10 cellular contexts compared by ENCODE assay signal in genomic region chr11:109241988-109242387, GRCh38.
"Had no signal": no experiment of that assay in that cellular context is flagged by ENCODE, and none has a peak within 500 bp of the region (broad histone marks: within the 10 kb centered on the region; RNA-seq: fewer than 3 reads in every experiment).

No MANE protein-coding gene starts in this region.

- H3K27me3 ChIP-seq: colonic mucosa had no signal

- H3K27ac ChIP-seq: colonic mucosa had no signal

- H3K4me1 ChIP-seq: colonic mucosa had no signal

- H3K4me3 ChIP-seq: colonic mucosa had no signal

- H3K36me3 ChIP-seq: colonic mucosa had no signal

- H3K9me3 ChIP-seq: colonic mucosa had no signal

- DNase-seq: activated CD4-positive, alpha-beta memory T cell treated with anti-CD3 and anti-CD28 coated beads, Interleukin-2, amount 10 ng/mL, durations not matched to agents 7 days and 5 days; activated CD4-positive, alpha-beta T cell treated with anti-CD3 and anti-CD28 coated beads for 36 hours; activated T-cell treated with anti-CD3 and anti-CD28 coated beads, Interleukin-2, amount 50 U/mL, for 72 hours; caudate nucleus; colonic mucosa; immature natural killer cell; left colon; stimulated activated CD4-positive, alpha-beta T cell treated with anti-CD3 and anti-CD28 coated beads, Interleukin-2, amount 100 ng/mL, for 48 hours; stimulated activated naive CD8-positive, alpha-beta T cell treated with anti-CD3 and anti-CD28 coated beads, Interleukin-15, Interleukin-2, amounts not matched to agents 100 U/mL and 50 U/mL, for 24 hours; T1000 had no signal
